ENCODE assay signal across 30 cellular contexts in genomic region chr5:107072440-107072839, GRCh38.
"Had no signal": no experiment of that assay in that cellular context is flagged by ENCODE, and none has a peak within 500 bp of the region (broad histone marks: within the 10 kb centered on the region; RNA-seq: fewer than 3 reads in every experiment).

No MANE protein-coding gene starts in this region.

- H3K27ac ChIP-seq: cardiac muscle cell, coronary artery, esophagus muscularis mucosa, gastroesophageal sphincter, ovary, right lobe of liver, tibial nerve, WERI-Rb-1 had no signal

- H3K27me3 ChIP-seq: cardiac muscle cell, esophagus muscularis mucosa, gastroesophageal sphincter, ovary, right lobe of liver, tibial nerve had no signal

- H3K4me3 Mint-ChIP-seq: activated CD4-positive, alpha-beta memory T cell treated with anti-CD3 and anti-CD28 coated beads for 36 hours; activated CD4-positive, alpha-beta T cell treated with anti-CD3 and anti-CD28 coated beads, Interleukin-2, amount 10 ng/mL, durations not matched to agents 24 days and 14 days; activated T-helper 17 cell treated with anti-CD3 and anti-CD28 coated beads, Interleukin-2, amount 50 U/mL, for 72 hours; brain; endodermal cell; immature natural killer cell; naive thymus-derived CD4-positive, alpha-beta T cell; T-helper 17 cell had no signal

- H3K9me3 Mint-ChIP-seq: activated CD4-positive, alpha-beta memory T cell treated with anti-CD3 and anti-CD28 coated beads for 36 hours; activated CD4-positive, alpha-beta T cell treated with anti-CD3 and anti-CD28 coated beads, Interleukin-2, amount 10 ng/mL, durations not matched to agents 24 days and 14 days; immature natural killer cell had no signal

- H3K36me3 ChIP-seq: cardiac muscle cell, esophagus muscularis mucosa, gastroesophageal sphincter, ovary, right lobe of liver, tibial nerve, WERI-Rb-1 had no signal

- H3K4me3 ChIP-seq: cardiac muscle cell, coronary artery, esophagus muscularis mucosa, gastroesophageal sphincter, ovary, right lobe of liver, tibial nerve had no signal

- H3K4me1 Mint-ChIP-seq: activated CD4-positive, alpha-beta T cell treated with anti-CD3 and anti-CD28 coated beads, Interleukin-2, amount 10 ng/mL, durations not matched to agents 24 days and 14 days; activated T-helper 17 cell treated with anti-CD3 and anti-CD28 coated beads, Interleukin-2, amount 50 U/mL, for 72 hours; immature natural killer cell; naive thymus-derived CD4-positive, alpha-beta T cell; T-helper 17 cell had no signal

- H3K4me1 ChIP-seq: esophagus muscularis mucosa, gastroesophageal sphincter, right lobe of liver, tibial nerve had no signal

- H3K36me3 Mint-ChIP-seq: activated CD4-positive, alpha-beta memory T cell treated with anti-CD3 and anti-CD28 coated beads for 36 hours; immature natural killer cell; naive thymus-derived CD4-positive, alpha-beta T cell had no signal

- DNase-seq: activated CD4-positive, alpha-beta memory T cell treated with anti-CD3 and anti-CD28 coated beads for 36 hours; activated CD4-positive, alpha-beta T cell treated with anti-CD3 and anti-CD28 coated beads, Interleukin-2, amount 10 ng/mL, durations not matched to agents 24 days and 14 days; activated CD4-positive, CD25-positive, alpha-beta regulatory T cell treated with anti-CD3 and anti-CD28 coated beads, Interleukin-2, amount 50 U/mL, for 72 hours; activated CD8-positive, alpha-beta memory T cell treated with anti-CD3 and anti-CD28 coated beads, Interleukin-2, amount 50 U/mL, for 4 hours; activated gamma-delta T cell treated with Interleukin-2 at 50 U/mL for 16 hours; activated naive CD4-positive, alpha-beta T cell treated with anti-CD3 and anti-CD28 coated beads, Interleukin-2, amount 50 U/mL, for 16 hours; activated T-cell treated with anti-CD3 and anti-CD28 coated beads, Interleukin-2, amount 50 U/mL, for 1 hour; amygdala; cerebellar nuclear complex; endodermal cell; head of caudate nucleus; hypothalamus; immature natural killer cell; midbrain; naive thymus-derived CD4-positive, alpha-beta T cell; ovary; right lobe of liver; stimulated activated CD4-positive, alpha-beta T cell treated with anti-CD3 and anti-CD28 coated beads, Interleukin-2, amount 100 ng/mL, for 48 hours; stimulated activated naive CD4-positive, alpha-beta T cell treated with Interleukin-2 at 50 U/mL for 16 hours; T-helper 17 cell; T1000; WERI-Rb-1 had no signal

- H3K27ac Mint-ChIP-seq: activated CD4-positive, alpha-beta memory T cell treated with anti-CD3 and anti-CD28 coated beads for 36 hours; activated CD4-positive, alpha-beta T cell treated with anti-CD3 and anti-CD28 coated beads, Interleukin-2, amount 10 ng/mL, durations not matched to agents 24 days and 14 days; activated T-helper 17 cell treated with anti-CD3 and anti-CD28 coated beads, Interleukin-2, amount 50 U/mL, for 72 hours; brain; endodermal cell; immature natural killer cell; naive thymus-derived CD4-positive, alpha-beta T cell; progenitor cell of endocrine pancreas; T-helper 17 cell had no signal

- H3K9me3 ChIP-seq: ovary, right lobe of liver had no signal

- H3K27me3 Mint-ChIP-seq: activated CD4-positive, alpha-beta memory T cell treated with anti-CD3 and anti-CD28 coated beads for 36 hours; activated CD4-positive, alpha-beta T cell treated with anti-CD3 and anti-CD28 coated beads, Interleukin-2, amount 10 ng/mL, durations not matched to agents 24 days and 14 days; activated T-helper 17 cell treated with anti-CD3 and anti-CD28 coated beads, Interleukin-2, amount 50 U/mL, for 72 hours; brain; naive thymus-derived CD4-positive, alpha-beta T cell; progenitor cell of endocrine pancreas; T-helper 17 cell had no signal
